ENCODE assay signal across 17 cellular contexts in genomic region chr9:27369591-27369990, GRCh38.
DNase-seq lines count a peak whose midpoint lies in the region; TF ChIP-seq lines count a peak whose summit lies in the region.
"Had no signal": no experiment of that assay in that cellular context is flagged by ENCODE, and none has a peak within 500 bp of the region (broad histone marks: within the 10 kb centered on the region; RNA-seq: fewer than 3 reads in every experiment).

No MANE protein-coding gene starts in this region.

- H3K36me3 Mint-ChIP-seq in endothelial cell (ENCODE audit: low read depth, unreplicated experiment) (no peaks in the 10 kb centered on the region), HFFc6 (ENCODE audit: low read depth) (no peaks in the 10 kb centered on the region)

- TF ChIP-seq CTCF in endothelial cell (IDR thresholded peaks at IDR 0.05; ENCODE audit: unreplicated experiment) (no peak), HFFc6 (IDR thresholded peaks at IDR 0.05) (no peak)

- H3K27me3 Mint-ChIP-seq in endothelial cell (ENCODE audit: unreplicated experiment): no peaks in the 10 kb centered on the region
- H3K27me3 Mint-ChIP-seq in HFFc6 (ENCODE audit: insufficient read depth): peaks cover 11% of the 10 kb centered on the region
- H3K27me3 Mint-ChIP-seq: CD4-positive, alpha-beta T cell; central memory CD8-positive, alpha-beta T cell had no signal

- H3K27ac Mint-ChIP-seq in endothelial cell (ENCODE audit: unreplicated experiment) (no peak overlapping the region), HFFc6 (no peak overlapping the region)
- H3K27ac Mint-ChIP-seq: activated naive CD8-positive, alpha-beta T cell; CD4-positive, alpha-beta T cell; T-helper 1 cell treated with Interleukin-12 subunit alpha and Interleukin-12 subunit beta and Interleukin-4 antibody, amounts not matched to agents 30 μg/mL and 1 μg/mL, for 36 hours had no signal

- H3K9me3 Mint-ChIP-seq in endothelial cell (ENCODE audit: unreplicated experiment) (no peaks in the 10 kb centered on the region), HFFc6 (no peaks in the 10 kb centered on the region)
- H3K9me3 Mint-ChIP-seq: CD4-positive, alpha-beta T cell; central memory CD8-positive, alpha-beta T cell; T-helper 1 cell treated with Interleukin-12 subunit alpha and Interleukin-12 subunit beta and Interleukin-4 antibody, amounts not matched to agents 30 μg/mL and 1 μg/mL, for 36 hours had no signal

- H3K4me1 Mint-ChIP-seq in endothelial cell (ENCODE audit: unreplicated experiment) (peaks cover 23% of the 10 kb centered on the region), HFFc6 (ENCODE audit: low read depth) (no peaks in the 10 kb centered on the region)
- H3K4me1 Mint-ChIP-seq: central memory CD8-positive, alpha-beta T cell had no signal

- H3K27ac ChIP-seq in substantia nigra (ENCODE audit: low read depth, low read length, poor library complexity, severe bottlenecking): peak overlapping the region; percentile 83
- H3K27ac ChIP-seq: prostate gland, RWPE1 had no signal

- DNase-seq in activated CD4-positive, alpha-beta T cell treated with anti-CD3 and anti-CD28 coated beads for 48 hours: peak; percentile 12
- DNase-seq in activated CD4-positive, alpha-beta T cell treated with anti-CD3 and anti-CD28 coated beads for 4 hours: no peak
- DNase-seq in SKM-1 treated with dmso at 0.1 percent for 144 hours (lab: John Stamatoyannopoulos, UW; ENCODE audit: unreplicated experiment): peak; percentile 84
- DNase-seq in iPS DF 4.7 (ENCODE audit: extremely low read depth, low spot score): peak; percentile 60
- DNase-seq in substantia nigra (lab: John Stamatoyannopoulos, UW): no peak
- DNase-seq in endothelial cell (ENCODE audit: low spot score): no peak
- no peak for DNase-seq in NCI-H2227 treated with DMSO at 0.1 percent for 48 hours (lab: John Stamatoyannopoulos, UW)
- no peak for DNase-seq in HFFc6
- DNase-seq: activated T-cell treated with anti-CD3 and anti-CD28 coated beads for 4 hours; CD4-positive, alpha-beta T cell; NCI-H1930; NCI-H524 had no signal

- H3K4me3 Mint-ChIP-seq in endothelial cell (ENCODE audit: unreplicated experiment) (no peak overlapping the region), HFFc6 (no peak overlapping the region)
- H3K4me3 Mint-ChIP-seq: activated naive CD8-positive, alpha-beta T cell; CD4-positive, alpha-beta T cell; central memory CD8-positive, alpha-beta T cell; T-helper 1 cell treated with Interleukin-12 subunit alpha and Interleukin-12 subunit beta and Interleukin-4 antibody, amounts not matched to agents 30 μg/mL and 1 μg/mL, for 36 hours had no signal

Comparison
In these comparisons a context has a peak if more than half of its experiments do, and no peak if none do; other contexts are left out.
1. DNase-seq: peak in activated CD4-positive, alpha-beta T cell treated with anti-CD3 and anti-CD28 coated beads for 48 hours (single experiment), SKM-1 treated with dmso at 0.1 percent for 144 hours (single experiment) and iPS DF 4.7 (single experiment); none in activated CD4-positive, alpha-beta T cell treated with anti-CD3 and anti-CD28 coated beads for 4 hours (0 of 2), substantia nigra (0 of 49), endothelial cell (single experiment), NCI-H2227 treated with DMSO at 0.1 percent for 48 hours (single experiment) and HFFc6 (single experiment).